8 cellular contexts compared by ENCODE assay signal in the genomic region with DNA sequence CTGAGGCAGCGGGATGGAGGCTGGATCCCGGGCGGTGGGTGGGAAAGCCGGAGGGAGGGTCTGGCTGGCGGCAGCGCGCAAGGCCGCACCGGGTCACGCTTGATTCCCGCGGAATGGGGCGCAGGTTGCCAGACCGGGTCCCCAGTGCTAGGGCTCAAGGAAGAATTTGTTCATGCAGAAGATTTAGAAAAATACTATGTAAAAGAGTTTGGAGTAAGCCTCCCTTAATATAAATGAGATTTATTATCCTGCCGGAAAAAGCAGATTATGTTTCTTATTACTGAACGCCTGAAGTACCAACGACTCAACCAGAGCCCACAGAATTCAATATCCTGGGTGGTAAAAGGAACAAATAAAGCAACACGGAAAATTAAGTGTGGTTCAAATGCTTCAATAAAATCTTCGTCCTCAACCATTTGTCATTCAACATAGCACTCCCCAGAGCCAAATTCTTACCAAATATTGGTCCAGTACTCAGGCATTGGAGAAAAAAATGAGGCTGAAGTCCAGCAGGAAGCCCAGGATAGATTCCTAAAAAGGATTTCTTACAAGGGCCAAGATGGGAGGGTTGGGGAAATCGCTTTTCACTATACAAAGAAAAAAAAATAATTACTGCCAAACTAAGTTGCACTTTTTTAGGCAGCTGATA. TPM values are rescaled to one million over a fixed set of nuclear protein-coding genes. Genes with fewer than 3 reads are reported as not detected.
DNase-seq lines count a peak whose midpoint lies in the region; ATAC-seq, FAIRE-seq and TF ChIP-seq lines count a peak whose summit lies in the region.

No MANE protein-coding gene starts in this region.

- H3K4me1 Mint-ChIP-seq in CD4-positive, CD25-positive, alpha-beta regulatory T cell = peaks cover 19 to 34% (median 21%) of the 10 kb centered on the region in 4 donors

- POLR2A ChIA-PET in PC-9 (lab: Charles Lee; ENCODE audit: unreplicated experiment) = no interaction called here
- POLR2A ChIA-PET in endothelial cell of umbilical vein (lab: Charles Lee) = no interaction called here

- H3K4me3 Mint-ChIP-seq in CD4-positive, CD25-positive, alpha-beta regulatory T cell = peak overlapping the region; percentile 93 to 100 (median 98)

- H3K79me2 ChIP-seq in PC-9 (ENCODE audit: low read depth) = no peaks in the 10 kb centered on the region
- no peaks in the 10 kb centered on the region for H3K79me2 ChIP-seq in endothelial cell of umbilical vein (ENCODE audit: control insufficient read depth, insufficient read depth, low read length)

- H3K27me3 ChIP-seq in CD4-positive, CD25-positive, alpha-beta regulatory T cell (ENCODE audit: control insufficient read depth, insufficient read depth, low read length) = no peaks in the 10 kb centered on the region
- H3K27me3 ChIP-seq in PC-9 (ENCODE audit: insufficient read depth, low read depth) (no peaks in the 10 kb centered on the region), endothelial cell of umbilical vein (ENCODE audit: control insufficient read depth in 2 of 2, insufficient read depth in 2 of 2, low read length in 2 of 2) (no peaks in the 10 kb centered on the region), ovary (no peaks in the 10 kb centered on the region)

- 1% methylated on average over 20 of the region's 20 CpGs for WGBS in ovary, 3 donors

- no peak for FAIRE-seq in endothelial cell of umbilical vein (lab: Jason Lieb, UNC)

- peak overlapping the region; percentile 79 for H3K4me2 ChIP-seq in PC-9
- H3K4me2 ChIP-seq in endothelial cell of umbilical vein (ENCODE audit: insufficient read depth, low read length) = peak overlapping the region; percentile 95

- H3K9me1 ChIP-seq in endothelial cell of umbilical vein (replicated peaks; ENCODE audit: control insufficient read depth, extremely low read depth, insufficient read depth, low read length) = no peaks in the 10 kb centered on the region

- H3K27me3 Mint-ChIP-seq in CD4-positive, CD25-positive, alpha-beta regulatory T cell = peaks cover 6% of the 10 kb centered on the region

- no peak for TF ChIP-seq EP300 in ovary (IDR thresholded peaks at IDR 0.05)

- CTCF ChIA-PET in PC-9 (lab: Charles Lee) = no interaction called here
- CTCF ChIA-PET in endothelial cell of umbilical vein (lab: Charles Lee) = interaction anchor here (1.0 kb wide), 1 partner anchor 22 kb away, joined by 3 read pairs; no protein-coding TSS in a partner anchor

- TSS peak; percentile 82 for BruUV-seq in PC-9 (replicated peaks; lab: Mats Ljungman, UMichigan)
- TSS peak; percentile 56 for BruUV-seq in endothelial cell of umbilical vein (replicated peaks; lab: Mats Ljungman, UMichigan)

- intact Hi-C loops in PC-9 (cut with micrococcal nuclease; ENCODE audit: unreplicated experiment) (loop anchor here (2.0 to 10.0 kb wide), 3 partner anchors 289 to 1203 kb away; partner anchors contain the start of gene ZDHHC23), endothelial cell of umbilical vein (cut with micrococcal nuclease) (loop anchor here (1.0 to 5.0 kb wide), 3 partner anchors 22 to 1401 kb away; partner anchors contain the start of genes ATP6V1A and NAA50), ovary (cut with DNase I) (loop anchor here in 1 of 4 donors (5.0 kb wide), 1 partner anchor 1401 kb away; the partner anchor contains the start of genes ATP6V1A and NAA50)

- H3K9me3 Mint-ChIP-seq in CD4-positive, CD25-positive, alpha-beta regulatory T cell = peaks cover 0 to 4% (median 2%) of the 10 kb centered on the region in 7 donors

- peaks cover 22% of the 10 kb centered on the region for H3K4me1 ChIP-seq in CD4-positive, CD25-positive, alpha-beta regulatory T cell (ENCODE audit: control insufficient read depth, insufficient read depth, low read length, poor library complexity, severe bottlenecking)
- H3K4me1 ChIP-seq in PC-9 (replicated peaks; ENCODE audit: insufficient read depth) (peaks cover 17% of the 10 kb centered on the region), endothelial cell of umbilical vein (ENCODE audit: control insufficient read depth, extremely low read depth, insufficient read depth, low read length) (peaks cover 6% of the 10 kb centered on the region), ovary (ENCODE audit: insufficient read depth) (no peaks in the 10 kb centered on the region)

- H3K36me3 ChIP-seq in CD4-positive, CD25-positive, alpha-beta regulatory T cell (ENCODE audit: control insufficient read depth, insufficient read depth, low read length) = no peaks in the 10 kb centered on the region
- H3K36me3 ChIP-seq in PC-9 (ENCODE audit: low read depth) (no peaks in the 10 kb centered on the region), endothelial cell of umbilical vein (ENCODE audit: control insufficient read depth in 2 of 2, extremely low read depth in 1 of 2, insufficient read depth in 2 of 2, low read length in 2 of 2) (no peaks in the 10 kb centered on the region), ovary (no peaks in the 10 kb centered on the region)

- no peaks in the 10 kb centered on the region for H3K9me3 ChIP-seq in CD4-positive, CD25-positive, alpha-beta regulatory T cell (ENCODE audit: control insufficient read depth in 2 of 2, low read length in 2 of 2)
- H3K9me3 ChIP-seq in PC-9 (ENCODE audit: insufficient read depth, low read depth) (no peaks in the 10 kb centered on the region), endothelial cell of umbilical vein (replicated peaks; ENCODE audit: control insufficient read depth, insufficient read depth, low read length) (no peaks in the 10 kb centered on the region), ovary (no peaks in the 10 kb centered on the region)

- H3F3A ChIP-seq in PC-9 (ENCODE audit: insufficient read depth, low read depth) = no peaks in the 10 kb centered on the region

- H2AFZ ChIP-seq in PC-9 (peak overlapping the region; percentile 84), endothelial cell of umbilical vein (ENCODE audit: low read depth, low read length) (peak overlapping the region; percentile 95)

- peak overlapping the region; percentile 96 for H3K27ac ChIP-seq in CD4-positive, CD25-positive, alpha-beta regulatory T cell (ENCODE audit: insufficient read depth, low read length, poor library complexity, severe bottlenecking)
- H3K27ac ChIP-seq in PC-9 = peak overlapping the region; percentile 47
- H3K27ac ChIP-seq in endothelial cell of umbilical vein (ENCODE audit: insufficient read depth, low read depth, low read length) = peak overlapping the region; percentile 97
- H3K27ac ChIP-seq in ovary = peak overlapping the region; percentile 93 to 98

- dilution Hi-C loops in endothelial cell of umbilical vein (cut with MboI; ENCODE audit: extremely low pct_ligation_motif_present, low sequenced_read_pairs) = no loop called here

- H3K9ac ChIP-seq in endothelial cell of umbilical vein (replicated peaks; ENCODE audit: extremely low read depth, insufficient read depth, low read length) = peak overlapping the region; percentile 98

- H4K20me1 ChIP-seq in PC-9 (ENCODE audit: insufficient read depth) (no peaks in the 10 kb centered on the region), endothelial cell of umbilical vein (replicated peaks; ENCODE audit: control insufficient read depth, extremely low read depth, insufficient read depth, low read length) (no peaks in the 10 kb centered on the region)

- TF ChIP-seq POLR2A in endothelial cell of umbilical vein (IDR thresholded peaks at IDR 0.05; ENCODE audit: low read depth, low read length) (no peak), ovary (IDR thresholded peaks at IDR 0.05) (peak; percentile 0)

- DNase-seq in CD4-positive, CD25-positive, alpha-beta regulatory T cell = no peak
- DNase-seq in PC-9 (no peak), endothelial cell of umbilical vein (ENCODE audit: low read depth, low spot score) (no peak), ovary (no peak), GM10266 (ENCODE audit: extremely low spot score) (no peak)

- no peak for ATAC-seq in CD4-positive, CD25-positive, alpha-beta regulatory T cell (ENCODE audit: low read depth in 2 of 2)
- ATAC-seq in GM21447 (IDR thresholded peaks at IDR 0.05; ENCODE audit: unreplicated experiment) (peak; percentile 3), GM19324 (IDR thresholded peaks at IDR 0.05; ENCODE audit: low FRiP score, unreplicated experiment) (no peak), HG03095 (IDR thresholded peaks at IDR 0.05; ENCODE audit: unreplicated experiment) (no peak)

- peak overlapping the region; percentile 93 for H3K4me3 ChIP-seq in CD4-positive, CD25-positive, alpha-beta regulatory T cell (ENCODE audit: low read depth, low read length)
- H3K4me3 ChIP-seq in PC-9 (peak overlapping the region; percentile 76), endothelial cell of umbilical vein (replicated peaks in 1 of 3; ENCODE audit: insufficient read depth in 1 of 3, low read depth in 1 of 3, low read length in 3 of 3) (peak overlapping the region; percentile 74 to 96 (median 93)), ovary (peak overlapping the region; percentile 87)

- H3K36me3 Mint-ChIP-seq in CD4-positive, CD25-positive, alpha-beta regulatory T cell = no peaks in the 10 kb centered on the region

- peak overlapping the region; percentile 99 to 100 (median 99) for H3K27ac Mint-ChIP-seq in CD4-positive, CD25-positive, alpha-beta regulatory T cell

- TF ChIP-seq CTCF in PC-9 (conservative IDR thresholded peaks at IDR 0.05) = no peak
- TF ChIP-seq CTCF in endothelial cell of umbilical vein (IDR thresholded peaks at IDR 0.05; ENCODE audit: extremely low read depth in 1 of 2, insufficient read depth in 1 of 2, low read depth in 1 of 2, low read length in 2 of 2) = no peak
- TF ChIP-seq CTCF in ovary (IDR thresholded peaks at IDR 0.05) = peak in 1 of 3 donors; percentile 13
- TF ChIP-seq CTCF in GM10266 (IDR thresholded peaks at IDR 0.05; ENCODE audit: control insufficient read depth, insufficient read depth, low read depth, missing control alignments) = no peak

- no peaks in the 10 kb centered on the region for H3K9me2 ChIP-seq in PC-9 (ENCODE audit: insufficient read depth)

TF ChIP-seq in endothelial cell of umbilical vein, 7 proteins besides CTCF, POLR2A, EP300 and RAD21 (continues in another document):
- TF ChIP-seq MYC (IDR thresholded peaks at IDR 0.05; ENCODE audit: low read depth, low read length) (no peak), GATA2 (IDR thresholded peaks at IDR 0.05; ENCODE audit: insufficient read depth, insufficient read length, low read depth, low read length) (no peak)

RNA-seq across cellular contexts. Expression of gene ZBTB20, which starts 1.2 kb away (rescaled TPM):
- total RNA-seq in CD4-positive, CD25-positive, alpha-beta regulatory T cell = 58.2 TPM
- 10 to 100 TPM; 10.1 to 19.4 (median 13.1) TPM for polyA plus RNA-seq in CD4-positive, CD25-positive, alpha-beta regulatory T cell
- total RNA-seq in PC-9 (2021) = 23.4 and 26.5 TPM in 2 replicates
- 18.6 and 20.5 TPM in 2 replicates for total RNA-seq in endothelial cell of umbilical vein
- polyA plus RNA-seq in endothelial cell of umbilical vein = 2.1 and 4.1 TPM in 2 replicates
- polyA plus RNA-seq in endothelial cell of umbilical vein (2011; cell fraction: cytosol; rRNA removed) = 2.0 and 11.1 TPM in 2 replicates
- polyA plus RNA-seq in endothelial cell of umbilical vein (2011; cell fraction: nucleus; rRNA removed) = 10.8 and 13.9 TPM in 2 replicates
- 1.3 and 1.7 TPM in 2 replicates for polyA plus RNA-seq in endothelial cell of umbilical vein (2012)
- polyA minus RNA-seq in endothelial cell of umbilical vein = 53.9 and 59.6 TPM in 2 replicates
- 20.3 TPM for polyA minus RNA-seq in endothelial cell of umbilical vein (2011; cell fraction: cytosol; rRNA and poly(A)+ RNA removed)
- 105 and 123 TPM in 2 replicates for polyA minus RNA-seq in endothelial cell of umbilical vein (2011; cell fraction: nucleus; rRNA and poly(A)+ RNA removed)
- total RNA-seq in ovary = 100 to 1,000 TPM in 5 of 7 donors, 10 to 100 TPM in 2; 64.5 to 160 (median 117) TPM
- 10 to 100 TPM in 1 of 2 donors, 1 to 10 TPM in 1; 4.3 to 10.1 TPM for polyA plus RNA-seq in ovary

Comparison
In these comparisons a context has a peak if more than half of its experiments do, and no peak if none do; other contexts are left out.
1. H3K27ac ChIP-seq: peak in every context shown above with its lines; median percentile 97 in endothelial cell of umbilical vein; 96 in CD4-positive, CD25-positive, alpha-beta regulatory T cell; 96 in ovary; 47 in PC-9.